Comparison of ENCODE assay signal across 8 cellular contexts in genomic region chr11:8192016-8192895, GRCh38. TPM values are rescaled to one million over a fixed set of nuclear protein-coding genes. Genes with fewer than 3 reads are reported as not detected.
A peak's percentile ranks its signal among the peaks of the same experiment; 100 is the strongest.
DNase-seq lines count a peak whose midpoint lies in the region; ATAC-seq, FAIRE-seq and TF ChIP-seq lines count a peak whose summit lies in the region.

No MANE protein-coding gene starts in this region.

- no peak overlapping the region for H3K9ac ChIP-seq in mammary epithelial cell (ENCODE audit: insufficient read depth, low read length)
- no peak overlapping the region for H3K9ac ChIP-seq in kidney (ENCODE audit: low read length in 2 of 2)

- CTCF ChIA-PET in mammary epithelial cell (lab: Charles Lee; ENCODE audit: low non-redundant PET): interaction anchor here (0.5 to 0.6 kb wide), 2 partner anchors 12 to 205 kb away, joined by 3 to 4 read pairs; no protein-coding TSS in a partner anchor

- H3K27ac ChIP-seq in mammary epithelial cell (ENCODE audit: insufficient read depth, low read depth, low read length) (no peak overlapping the region), kidney (ENCODE audit: low read depth in 2 of 2, low read length in 2 of 2) (no peak overlapping the region)

- intact Hi-C loops in mammary epithelial cell (cut with micrococcal nuclease) (loop anchor here (1.0 kb wide), 1 partner anchor 374 kb away; no protein-coding TSS in a partner anchor), kidney (cut with DNase I) (no loop called here)

- in situ Hi-C loops in mammary epithelial cell (cut with MboI; ENCODE audit: low sequenced_read_pairs in 2 of 2): no loop called here

- no peak overlapping the region for H2AFZ ChIP-seq in mammary epithelial cell (ENCODE audit: low read depth, low read length)

- H3K27me3 ChIP-seq in mammary epithelial cell (ENCODE audit: insufficient read depth, low read length): peaks cover 2% of the 10 kb centered on the region

- H3K4me1 ChIP-seq in mammary epithelial cell (ENCODE audit: insufficient read depth, low read length): no peaks in the 10 kb centered on the region
- peaks cover 0 to 4% of the 10 kb centered on the region in 2 donors for H3K4me1 ChIP-seq in kidney (ENCODE audit: control insufficient read depth in 1 of 2, insufficient read depth in 1 of 2, low read depth in 1 of 2, low read length in 2 of 2)

- FAIRE-seq in kidney (lab: Jason Lieb, UNC): no peak

- TF ChIP-seq POLR2A in NB4 (IDR thresholded peaks at IDR 0.05; ENCODE audit: extremely low read depth, insufficient read length): no peak

- TF ChIP-seq CTCF in NB4 (IDR thresholded peaks at IDR 0.05; ENCODE audit: low read depth, low read length) (peak; percentile 87), mammary epithelial cell (conservative IDR thresholded peaks at IDR 0.05 in 1 of 2, IDR thresholded peaks at IDR 0.05 in 1 of 2; ENCODE audit: extremely low read depth in 1 of 2, insufficient read depth in 1 of 2, low read depth in 1 of 2, low read length in 2 of 2) (peak; percentile 88 to 97), kidney (IDR thresholded peaks at IDR 0.05; ENCODE audit: borderline replicate concordance, extremely low read depth, insufficient read depth) (peak; percentile 72), omental fat pad (IDR thresholded peaks at IDR 0.05) (peak in 1 of 3 donors; percentile 7)

- no peaks in the 10 kb centered on the region for H4K20me1 ChIP-seq in mammary epithelial cell (ENCODE audit: insufficient read depth, low read length)

- H3K4me3 ChIP-seq in NB4 (ENCODE audit: low read depth, low read length): no peak overlapping the region
- H3K4me3 ChIP-seq in mammary epithelial cell (replicated peaks in 1 of 3; ENCODE audit: insufficient read depth in 1 of 3, low read depth in 2 of 3, low read length in 3 of 3): no peak overlapping the region
- no peak overlapping the region for H3K4me3 ChIP-seq in kidney (ENCODE audit: low read length in 2 of 2)

- ATAC-seq in GM19455 (IDR thresholded peaks at IDR 0.05; ENCODE audit: unreplicated experiment): peak; percentile 66
- ATAC-seq in omental fat pad (ENCODE audit: low FRiP score): no peak

- H3K4me2 ChIP-seq in mammary epithelial cell (ENCODE audit: insufficient read depth, low read depth, low read length): no peak overlapping the region

- no TSS peak for BruUV-seq in mammary epithelial cell (replicated peaks; lab: Mats Ljungman, UMichigan)

- H3K36me3 ChIP-seq in mammary epithelial cell (ENCODE audit: insufficient read depth, low read length): no peaks in the 10 kb centered on the region
- no peaks in the 10 kb centered on the region for H3K36me3 ChIP-seq in kidney (ENCODE audit: control insufficient read depth in 1 of 2, insufficient read depth in 2 of 2, low read length in 2 of 2)

- no peaks in the 10 kb centered on the region for H3K79me2 ChIP-seq in mammary epithelial cell (ENCODE audit: insufficient read depth, low read length)

- WGBS in mammary epithelial cell (ENCODE audit: low coverage, missing lambda C conversion rate): 48% methylated on average over 18 of the region's 19 CpGs

- H3K9me3 ChIP-seq in mammary epithelial cell (replicated peaks; ENCODE audit: insufficient read depth, low read length) (no peaks in the 10 kb centered on the region), kidney (ENCODE audit: control insufficient read depth in 1 of 2, low read length in 2 of 2) (no peaks in the 10 kb centered on the region)

- peak; percentile 59 for DNase-seq in COLO668 (lab: John Stamatoyannopoulos, UW; ENCODE audit: unreplicated experiment)
- peak; percentile 61 for DNase-seq in NB4 (ENCODE audit: low read depth)
- DNase-seq in T follicular helper cell (ENCODE audit: low read depth): peak; percentile 11
- DNase-seq in mammary epithelial cell: peak; percentile 54
- no peak for DNase-seq in kidney
- DNase-seq in stimulated activated CD4-positive, alpha-beta T cell treated with anti-CD3 and anti-CD28 coated beads, Interleukin-2, amount 100 ng/mL, for 48 hours: peak; percentile 46 to 50
- DNase-seq in omental fat pad (ENCODE audit: low spot score): no peak

- dilution Hi-C loops in mammary epithelial cell (cut with HindIII; ENCODE audit: low sequenced_read_pairs): no loop called here

RNA-seq across cellular contexts. Expression of gene RIC3, which starts 23.4 kb away (rescaled TPM):
- total RNA-seq in mammary epithelial cell: 10 to 100 TPM in 1 of 2 donors, 1 to 10 TPM in 1; 3.6 to 12.0 TPM
- 0.68 TPM for polyA plus RNA-seq in mammary epithelial cell
- not detected for polyA minus RNA-seq in mammary epithelial cell
- 30.7 TPM for total RNA-seq in kidney
- 10.5 TPM for polyA plus RNA-seq in kidney (ENCODE audit: insufficient read depth, low read depth, low replicate concordance)
- 10 to 100 TPM in 2 of 4 donors, 1 to 10 TPM in 2; 3.6 to 12.0 (median 8.2) TPM for total RNA-seq in omental fat pad

Comparison
In these comparisons a context has a peak if more than half of its experiments do, and no peak if none do; other contexts are left out.
1. DNase-seq: peak in COLO668 (single experiment), NB4 (single experiment), T follicular helper cell (single experiment), mammary epithelial cell (single experiment) and stimulated activated CD4-positive, alpha-beta T cell treated with anti-CD3 and anti-CD28 coated beads, Interleukin-2, amount 100 ng/mL, for 48 hours (2 of 2); none in kidney (single experiment) and omental fat pad (single experiment).